8 cellular contexts compared by ENCODE assay signal in the genomic region with DNA sequence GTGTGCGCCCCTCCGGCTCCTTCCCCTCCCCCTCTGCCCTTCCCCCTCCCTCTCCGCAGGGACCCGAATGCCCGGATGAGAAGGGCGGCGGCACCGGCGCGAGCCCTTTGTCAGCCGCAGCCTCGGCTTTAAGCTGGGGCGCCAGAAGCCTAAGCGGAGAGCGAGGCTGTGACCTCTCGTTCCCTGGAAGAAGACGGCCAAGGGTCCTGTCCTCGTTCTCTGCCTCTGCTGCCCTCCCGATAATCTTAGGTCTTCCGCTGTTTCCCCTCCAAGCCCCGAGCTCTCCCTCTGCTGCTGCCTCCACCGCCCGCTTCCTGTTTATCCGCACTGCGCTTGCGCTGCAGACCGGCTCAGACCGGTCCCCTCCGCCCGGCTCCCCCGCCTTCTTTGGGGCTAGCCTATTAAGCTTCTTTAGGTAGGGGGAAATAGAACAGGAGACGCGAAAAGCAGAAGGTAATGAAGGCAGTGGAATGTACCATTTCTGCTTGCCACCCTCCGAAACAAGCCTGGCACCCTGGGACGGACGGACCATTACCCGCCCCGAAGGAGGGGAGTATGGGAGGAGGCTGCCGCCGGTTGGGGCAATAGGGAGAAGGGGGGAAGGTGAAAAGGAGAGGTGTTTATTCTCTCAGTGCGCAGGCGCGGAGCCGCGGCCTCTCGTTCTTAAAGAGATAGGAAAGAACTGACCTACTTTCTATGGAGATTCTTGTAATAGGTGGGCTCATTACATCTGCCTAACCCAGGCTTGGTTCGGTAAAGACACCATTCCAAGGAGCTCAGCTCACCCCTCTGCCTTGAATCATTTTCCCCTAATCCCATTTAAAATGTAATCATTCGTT. TPM values are rescaled to one million over a fixed set of nuclear protein-coding genes. Genes with fewer than 3 reads are reported as not detected.
A peak's percentile ranks its signal among the peaks of the same experiment; 100 is the strongest.
DNase-seq lines count a peak whose midpoint lies in the region; ATAC-seq and TF ChIP-seq lines count a peak whose summit lies in the region.

A gene (minus strand): TSS at position 326 of the 839 bp plus-strand sequence. CDS start 422 bp downstream, outside the sequence.

- H3K27ac Mint-ChIP-seq in activated naive CD8-positive, alpha-beta T cell = peak within 1 kb of the TSS; percentile 98

- peak within 1 kb of the TSS; percentile 95 for H3K27ac ChIP-seq in temporal lobe (ENCODE audit: low read depth, low read length)

- POLR2A ChIA-PET in GM10248 (lab: Yijun Ruan, JAX) = interaction anchor here (0.6 to 2.0 kb wide), 7 partner anchors 8 to 297 kb away, joined by 3 to 5 read pairs (median 3); no protein-coding TSS in a partner anchor

- H3K27me3 Mint-ChIP-seq in activated naive CD8-positive, alpha-beta T cell = no peaks in the 10 kb centered on the region

- ATAC-seq in HG02623 (IDR thresholded peaks at IDR 0.05; ENCODE audit: unreplicated experiment) = peak; percentile 78

- TF ChIP-seq CTCF in GM10248 (IDR thresholded peaks at IDR 0.05; ENCODE audit: control extremely low read depth, extremely low read depth, low read depth, missing control alignments) = no peak

- H3K9me3 Mint-ChIP-seq in activated naive CD8-positive, alpha-beta T cell (ENCODE audit: low read depth) = no peaks in the 10 kb centered on the region

- peaks cover 2% of the 10 kb centered on the region for H3K36me3 Mint-ChIP-seq in activated naive CD8-positive, alpha-beta T cell

- DNase-seq in GM10248 (ENCODE audit: extremely low spot score) (peak; percentile 94), NCI-H1105 (lab: John Stamatoyannopoulos, UW) (peak; percentile 94), SKM-1 treated with dmso at 0.1 percent for 144 hours (lab: John Stamatoyannopoulos, UW; ENCODE audit: unreplicated experiment) (peak; percentile 100), glomerular endothelial cell (ENCODE audit: extremely low read depth, low read depth, low spot score) (peak; percentile 96), occipital lobe (lab: John Stamatoyannopoulos, UW) (peak; percentile 97)

- H3K4me1 Mint-ChIP-seq in activated naive CD8-positive, alpha-beta T cell (ENCODE audit: low read depth) = peaks cover 54% of the 10 kb centered on the region

- CTCF ChIA-PET in GM10248 (lab: Yijun Ruan, JAX) = interaction anchor here (1.0 to 10.7 kb wide), 11 partner anchors 9 to 301 kb away, joined by 3 to 66 read pairs (median 5); no protein-coding TSS in a partner anchor

- H3K4me3 Mint-ChIP-seq in activated naive CD8-positive, alpha-beta T cell = peak within 1 kb of the TSS; percentile 97

RNA-seq across cellular contexts. Expression of the gene that starts here (rescaled TPM):
- total RNA-seq in glomerular endothelial cell (65.1 and 102 TPM in 2 replicates), occipital lobe (349 TPM), temporal lobe (328 TPM)

Comparison
In these comparisons a context has a peak if more than half of its experiments do, and no peak if none do; other contexts are left out.
1. Peak in every context shown above with its lines: DNase-seq, ATAC-seq and H3K27ac ChIP-seq.